In the genomic region with DNA sequence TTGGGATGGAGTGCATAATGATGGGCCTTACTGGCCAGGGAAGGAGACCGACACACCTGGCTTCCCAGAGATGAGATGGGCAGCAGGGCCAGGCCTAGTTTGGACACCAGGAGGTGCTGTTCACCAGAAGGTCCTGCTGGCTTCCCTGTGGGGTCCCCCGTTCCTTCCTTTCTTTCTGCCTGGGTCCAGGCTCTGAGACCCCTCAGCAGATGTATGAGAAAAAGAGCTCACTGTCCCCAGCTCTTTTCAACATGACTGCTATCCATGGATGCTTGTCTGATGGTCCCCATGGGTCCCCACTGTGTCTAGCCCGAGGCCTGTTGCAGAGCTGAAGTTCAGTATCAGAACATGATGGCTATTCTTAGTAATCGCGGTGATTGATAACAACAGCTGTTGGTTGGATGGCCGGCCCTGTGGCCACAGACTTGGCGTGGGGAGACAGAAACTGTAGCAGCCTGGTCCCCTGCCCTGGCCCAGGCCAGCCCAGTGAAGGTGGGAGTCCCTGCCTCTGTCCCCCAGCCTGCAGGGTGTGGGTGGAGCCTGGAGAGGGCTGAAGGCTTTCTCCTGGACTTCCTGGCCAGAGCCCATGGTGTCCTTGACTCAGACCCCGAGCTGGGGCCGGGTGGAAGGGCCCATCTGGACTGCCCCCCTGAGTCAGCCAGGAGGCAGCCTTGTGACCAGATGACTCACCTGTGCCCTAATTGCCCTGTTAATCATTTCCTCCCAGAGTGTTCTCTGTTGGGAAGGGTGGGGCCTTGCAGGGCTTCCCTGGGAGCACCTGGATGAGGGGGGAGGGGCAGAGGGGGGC, we compare ENCODE assay signal across 8 cellular contexts. TPM values are rescaled to one million over a fixed set of nuclear protein-coding genes. Genes with fewer than 3 reads are reported as not detected.
DNase-seq lines count a peak whose midpoint lies in the region; ATAC-seq and TF ChIP-seq lines count a peak whose summit lies in the region.

No MANE protein-coding gene starts in this region.

- no peaks in the 10 kb centered on the region for H3K27me3 ChIP-seq in psoas muscle (ENCODE audit: insufficient read depth in 3 of 3, low read length in 2 of 3)

- H3K4me1 Mint-ChIP-seq in activated naive CD4-positive, alpha-beta T cell treated with anti-CD3 and anti-CD28 coated beads, Interleukin-2, amount 10 ng/mL, durations not matched to agents 7 days and 5 days: peaks cover 39% of the 10 kb centered on the region

- peaks cover 17% of the 10 kb centered on the region for H3K27me3 Mint-ChIP-seq in activated naive CD4-positive, alpha-beta T cell treated with anti-CD3 and anti-CD28 coated beads, Interleukin-2, amount 10 ng/mL, durations not matched to agents 7 days and 5 days

- 3 to 13% (median 8%) methylated on average over 9 of the region's 9 CpGs for WGBS in psoas muscle, 3 donors

- no peak overlapping the region for H3K4me3 Mint-ChIP-seq in activated naive CD4-positive, alpha-beta T cell treated with anti-CD3 and anti-CD28 coated beads, Interleukin-2, amount 10 ng/mL, durations not matched to agents 7 days and 5 days

- no peaks in the 10 kb centered on the region for H3K9me3 Mint-ChIP-seq in activated naive CD4-positive, alpha-beta T cell treated with anti-CD3 and anti-CD28 coated beads, Interleukin-2, amount 10 ng/mL, durations not matched to agents 7 days and 5 days

- intact Hi-C loops in Right ventricle myocardium superior (cut with DNase I): loop anchor here (5.0 to 10.0 kb wide), 2 partner anchors 45 to 177 kb away; no protein-coding TSS in a partner anchor
- intact Hi-C loops in psoas muscle (cut with DNase I): loop anchor here (5.0 to 10.0 kb wide), 5 partner anchors 42 to 565 kb away; no protein-coding TSS in a partner anchor

- peaks cover 28% of the 10 kb centered on the region for H3K4me1 ChIP-seq in psoas muscle

- H3K4me3 ChIP-seq in psoas muscle: no peak overlapping the region

- H3K27ac Mint-ChIP-seq in activated naive CD4-positive, alpha-beta T cell treated with anti-CD3 and anti-CD28 coated beads, Interleukin-2, amount 10 ng/mL, durations not matched to agents 7 days and 5 days: no peak overlapping the region

- no peaks in the 10 kb centered on the region for H3K36me3 Mint-ChIP-seq in activated naive CD4-positive, alpha-beta T cell treated with anti-CD3 and anti-CD28 coated beads, Interleukin-2, amount 10 ng/mL, durations not matched to agents 7 days and 5 days

- peak; percentile 84; the same call in 1 of the 2 replicates for TF ChIP-seq CTCF in C4-2B (conservative IDR thresholded peaks at IDR 0.05)
- peak; percentile 79 for TF ChIP-seq CTCF in psoas muscle (IDR thresholded peaks at IDR 0.05)

- peak; percentile 41 for ATAC-seq in GM18511 (IDR thresholded peaks at IDR 0.05; ENCODE audit: unreplicated experiment)
- ATAC-seq in Right ventricle myocardium superior (ENCODE audit: poor library complexity): peak; percentile 70
- peak; percentile 88 to 91 (median 90) for ATAC-seq in psoas muscle

- H3K27ac ChIP-seq in C4-2B (no peak overlapping the region), psoas muscle (peak overlapping the region; percentile 91)

- peak; percentile 41 for DNase-seq in NCI-H2196 treated with DMSO at 0.1 percent for 48 hours (lab: John Stamatoyannopoulos, UW; ENCODE audit: unreplicated experiment)
- peak; percentile 69 for DNase-seq in activated naive CD4-positive, alpha-beta T cell treated with anti-CD3 and anti-CD28 coated beads, Interleukin-2, amount 10 ng/mL, durations not matched to agents 7 days and 5 days
- DNase-seq in Right ventricle myocardium superior: peak; percentile 67
- DNase-seq in psoas muscle: peak; percentile 83 to 93
- DNase-seq in Ammon's horn (ENCODE audit: low spot score): no peak
- no peak for DNase-seq in SKM-1 (lab: John Stamatoyannopoulos, UW; ENCODE audit: unreplicated experiment)

- no peaks in the 10 kb centered on the region for H3K9me3 ChIP-seq in psoas muscle

- no peaks in the 10 kb centered on the region for H3K36me3 ChIP-seq in psoas muscle (ENCODE audit: insufficient read depth in 1 of 2, low read depth in 1 of 2)

- CTCF ChIA-PET in activated naive CD4-positive, alpha-beta T cell treated with anti-CD3 and anti-CD28 coated beads, Interleukin-2, amount 10 ng/mL, durations not matched to agents 7 days and 5 days (lab: Charles Lee): interaction anchor here (0.6 to 1.4 kb wide), 18 partner anchors 9 to 142 kb away, joined by 3 to 23 read pairs (median 4); a partner anchor contains a TSS

RNA-seq across cellular contexts. Expression of a gene that starts 9.9 kb away (rescaled TPM):
- total RNA-seq in Right ventricle myocardium superior (25.0 TPM), psoas muscle (10 to 100 TPM; 10.3 to 22.1 (median 17.6) TPM)
- 10 to 100 TPM; 19.8 to 55.9 (median 55.0) TPM for polyA plus RNA-seq in psoas muscle

RNA-seq across cellular contexts. Expression of a gene that starts 31.2 kb away (rescaled TPM):
- 6.0 TPM for total RNA-seq in Right ventricle myocardium superior
- total RNA-seq in psoas muscle: 1 to 10 TPM; 3.1 to 7.4 (median 4.1) TPM
- polyA plus RNA-seq in psoas muscle: 1 to 10 TPM; 1.9 to 5.5 (median 2.2) TPM

Comparison
In these comparisons a context has a peak if more than half of its experiments do, and no peak if none do; other contexts are left out.
1. DNase-seq: peak in NCI-H2196 treated with DMSO at 0.1 percent for 48 hours (single experiment), activated naive CD4-positive, alpha-beta T cell treated with anti-CD3 and anti-CD28 coated beads, Interleukin-2, amount 10 ng/mL, durations not matched to agents 7 days and 5 days (single experiment), Right ventricle myocardium superior (single experiment) and psoas muscle (2 of 2); none in Ammon's horn (single experiment) and SKM-1 (single experiment).
2. Peak in every context shown above with its lines, with median percentiles within 50 percentile points of each other: ATAC-seq.